25 cellular contexts compared by ENCODE assay signal in the genomic region with DNA sequence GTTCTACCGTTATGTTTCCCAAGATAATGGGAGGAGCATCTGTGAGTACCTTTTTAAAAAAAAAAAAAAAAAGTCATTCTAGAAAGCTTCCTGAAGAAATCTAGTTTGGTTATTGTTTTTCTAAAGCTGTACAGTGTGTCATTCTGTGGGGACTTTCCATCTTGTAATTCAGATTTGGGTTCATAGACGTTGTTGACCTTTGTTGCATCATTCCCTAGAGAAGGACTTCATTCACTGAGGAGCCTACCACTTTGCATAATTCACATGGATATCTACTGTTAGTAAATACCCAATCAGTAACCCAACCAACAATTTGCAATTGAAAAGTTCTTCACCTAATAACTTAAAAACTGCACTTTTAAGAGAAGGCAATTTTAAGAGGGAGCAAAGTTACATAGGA.
DNase-seq lines count a peak whose midpoint lies in the region; ATAC-seq, FAIRE-seq and TF ChIP-seq lines count a peak whose summit lies in the region.
"Had no signal": no experiment of that assay in that cellular context is flagged by ENCODE, and none has a peak within 500 bp of the region (broad histone marks: within the 10 kb centered on the region; RNA-seq: fewer than 3 reads in every experiment).

No MANE protein-coding gene starts in this region.

- no peak for TF ChIP-seq CTCF in osteocyte (IDR thresholded peaks at IDR 0.05)

- H3K27me3 Mint-ChIP-seq in activated CD4-positive, alpha-beta T cell treated with anti-CD3 and anti-CD28 coated beads for 36 hours = no peaks in the 10 kb centered on the region
- no peaks in the 10 kb centered on the region for H3K27me3 Mint-ChIP-seq in osteocyte (ENCODE audit: unreplicated experiment)
- H3K27me3 Mint-ChIP-seq: brain; CD4-positive, alpha-beta T cell; memory B cell had no signal

- peak overlapping the region; percentile 31 for H3K27ac Mint-ChIP-seq in activated CD4-positive, alpha-beta T cell treated with anti-CD3 and anti-CD28 coated beads for 36 hours
- H3K27ac Mint-ChIP-seq in osteocyte (ENCODE audit: unreplicated experiment) = peak overlapping the region; percentile 19
- H3K27ac Mint-ChIP-seq: CD4-positive, alpha-beta T cell; memory B cell had no signal

- H3K4me1 ChIP-seq in SJCRH30 = peaks cover 28% of the 10 kb centered on the region

- POLR2A ChIA-PET in activated CD4-positive, alpha-beta T cell treated with anti-CD3 and anti-CD28 coated beads for 36 hours (lab: Charles Lee) = no interaction called here

- no peaks in the 10 kb centered on the region for H3K27me3 ChIP-seq in SJCRH30
- H3K27me3 ChIP-seq: gastrocnemius medialis, hepatocyte, Peyer's patch, uterus had no signal

- H3K36me3 Mint-ChIP-seq in activated CD4-positive, alpha-beta T cell treated with anti-CD3 and anti-CD28 coated beads for 36 hours (ENCODE audit: low read depth) = peaks cover 21% of the 10 kb centered on the region
- H3K36me3 Mint-ChIP-seq in osteocyte (ENCODE audit: unreplicated experiment) = peaks cover 15% of the 10 kb centered on the region

- no peak overlapping the region for H3K27ac ChIP-seq in SJCRH30
- H3K27ac ChIP-seq: hepatocyte, Peyer's patch had no signal

- H3K9me3 Mint-ChIP-seq in activated CD4-positive, alpha-beta T cell treated with anti-CD3 and anti-CD28 coated beads for 36 hours (ENCODE audit: low read depth) = no peaks in the 10 kb centered on the region
- no peaks in the 10 kb centered on the region for H3K9me3 Mint-ChIP-seq in osteocyte (ENCODE audit: unreplicated experiment)
- H3K9me3 Mint-ChIP-seq: brain; CD4-positive, alpha-beta T cell; memory B cell had no signal

- H3K9me3 ChIP-seq in SJCRH30 (replicated peaks) = no peaks in the 10 kb centered on the region
- H3K9me3 ChIP-seq: gastrocnemius medialis, Peyer's patch, uterus had no signal

- H3K4me1 Mint-ChIP-seq in activated CD4-positive, alpha-beta T cell treated with anti-CD3 and anti-CD28 coated beads for 36 hours = peaks cover 45% of the 10 kb centered on the region
- peaks cover 24% of the 10 kb centered on the region for H3K4me1 Mint-ChIP-seq in osteocyte (ENCODE audit: unreplicated experiment)
- H3K4me1 Mint-ChIP-seq: memory B cell had no signal

- no peak for ATAC-seq in activated CD4-positive, alpha-beta T cell treated with anti-CD3 and anti-CD28 coated beads for 36 hours
- ATAC-seq in GM21526 (IDR thresholded peaks at IDR 0.05; ENCODE audit: low FRiP score, unreplicated experiment) = no peak
- ATAC-seq: activated CD8-positive, alpha-beta T cell treated with anti-CD3 and anti-CD28 coated beads, Interleukin-2, amount 10 ng/mL, durations not matched to agents 7 days and 5 days; gastrocnemius medialis; GM12878 had no signal

- no peak for FAIRE-seq in RCC 7860 (lab: Jason Lieb, UNC)
- FAIRE-seq: colon, GM12878, TTC549 had no signal

- CTCF ChIA-PET in activated CD4-positive, alpha-beta T cell treated with anti-CD3 and anti-CD28 coated beads for 36 hours (lab: Charles Lee) = interaction anchor here (0.7 kb wide), 1 partner anchor 1465 kb away, joined by 3 read pairs; no protein-coding TSS in a partner anchor

- peaks cover 5% of the 10 kb centered on the region for H3K36me3 ChIP-seq in SJCRH30
- H3K36me3 ChIP-seq: uterus had no signal

- no peak for DNase-seq in activated CD4-positive, alpha-beta T cell treated with anti-CD3 and anti-CD28 coated beads for 36 hours
- no peak for DNase-seq in activated CD4-positive, alpha-beta T cell treated with anti-CD3 and anti-CD28 coated beads for 1 hour
- DNase-seq in RCC 7860 (ENCODE audit: low spot score) (peak; percentile 35), fibroblast of peridontal ligament (ENCODE audit: extremely low read depth) (peak; percentile 23), osteocyte (ENCODE audit: extremely low spot score, unreplicated experiment) (no peak), SW 1271 (lab: John Stamatoyannopoulos, UW) (no peak), SJCRH30 (no peak)
- DNase-seq: 8988T; activated CD8-positive, alpha-beta T cell treated with anti-CD3 and anti-CD28 coated beads, Interleukin-2, amount 10 ng/mL, durations not matched to agents 7 days and 5 days; activated effector memory CD4-positive, alpha-beta T cell treated with Interleukin-2 at 50 U/mL for 16 hours; CD4-positive, alpha-beta T cell; effector memory CD4-positive, alpha-beta T cell; gastrocnemius medialis; NCI-H2029 treated with DMSO at 0.1 percent for 48 hours; NCI-H226; Peyer's patch; stimulated activated naive CD4-positive, alpha-beta T cell treated with Interleukin-2 at 50 U/mL for 16 hours; uterus had no signal

- no peak overlapping the region for H3K4me3 Mint-ChIP-seq in activated CD4-positive, alpha-beta T cell treated with anti-CD3 and anti-CD28 coated beads for 36 hours
- H3K4me3 Mint-ChIP-seq in osteocyte (ENCODE audit: unreplicated experiment) = no peak overlapping the region
- H3K4me3 Mint-ChIP-seq: activated CD8-positive, alpha-beta T cell treated with anti-CD3 and anti-CD28 coated beads, Interleukin-2, amount 10 ng/mL, durations not matched to agents 7 days and 5 days; brain; CD4-positive, alpha-beta T cell; memory B cell had no signal

- intact Hi-C loops in activated CD4-positive, alpha-beta T cell treated with anti-CD3 and anti-CD28 coated beads for 36 hours (cut with DNase I, micrococcal nuclease) = loop anchor here (2.0 to 5.0 kb wide), 5 partner anchors 59 to 661 kb away; partner anchors contain the start of genes CDYL (in 1 of the 2) and RPP40 (in 1 of the 2)

- no peak overlapping the region for H3K4me3 ChIP-seq in SJCRH30
- H3K4me3 ChIP-seq: gastrocnemius medialis, GM12878, hepatocyte, Peyer's patch, uterus had no signal

Comparison
In these comparisons a context has a peak if more than half of its experiments do, and no peak if none do; other contexts are left out.
1. DNase-seq: peak in RCC 7860 (single experiment) and fibroblast of peridontal ligament (single experiment); none in activated CD4-positive, alpha-beta T cell treated with anti-CD3 and anti-CD28 coated beads for 36 hours (single experiment), activated CD4-positive, alpha-beta T cell treated with anti-CD3 and anti-CD28 coated beads for 1 hour (single experiment), osteocyte (single experiment), SW 1271 (0 of 2) and SJCRH30 (0 of 2).